ENCODE assay signal across 9 cellular contexts in genomic region chr1:150973258-150973825, GRCh38. TPM values are rescaled to one million over a fixed set of nuclear protein-coding genes. Genes with fewer than 3 reads are reported as not detected.
DNase-seq lines count a peak whose midpoint lies in the region; ATAC-seq, FAIRE-seq and TF ChIP-seq lines count a peak whose summit lies in the region.
"Had no signal": no experiment of that assay in that cellular context is flagged by ENCODE, and none has a peak within 500 bp of the region (broad histone marks: within the 10 kb centered on the region; RNA-seq: fewer than 3 reads in every experiment).

No MANE protein-coding gene starts in this region.

- peak overlapping the region; percentile 83 to 92 (median 89) for H3K4me3 ChIP-seq in skeletal muscle tissue (ENCODE audit: low read length in 3 of 3)

- H3K9me3 ChIP-seq in skeletal muscle tissue (ENCODE audit: control insufficient read depth in 3 of 3, low read length in 3 of 3): no peaks in the 10 kb centered on the region

- ATAC-seq in activated T-cell treated with anti-CD3 and anti-CD28 coated beads, Interleukin-2, amount 50 U/mL, for 4 hours: peak; percentile 1 to 2
- no peak for ATAC-seq in GM19023 (IDR thresholded peaks at IDR 0.05; ENCODE audit: unreplicated experiment)

- no peaks in the 10 kb centered on the region for H3K27me3 ChIP-seq in skeletal muscle tissue (ENCODE audit: control insufficient read depth in 3 of 3, insufficient read depth in 3 of 3, low read length in 3 of 3)

- H3K9ac ChIP-seq in skeletal muscle tissue (ENCODE audit: low read depth in 1 of 3, low read length in 3 of 3): peak overlapping the region; percentile 87 to 95 (median 92)

- TF ChIP-seq CTCF in glutamatergic neuron (IDR thresholded peaks at IDR 0.05; ENCODE audit: partially characterized antibody, unreplicated experiment): no peak

- DNase-seq in activated gamma-delta T cell treated with Interleukin-2 at 50 U/mL for 16 hours: peak; percentile 14
- DNase-seq in activated gamma-delta T cell (lab: John Stamatoyannopoulos, UW): no peak
- no peak for DNase-seq in activated T-cell treated with anti-CD3 and anti-CD28 coated beads, Interleukin-2, amount 50 U/mL, for 4 hours
- peak; percentile 38 for DNase-seq in glutamatergic neuron
- DNase-seq in urothelium cell line (ENCODE audit: low spot score): no peak
- DNase-seq in NCI-H345 treated with DMSO at 0.1 percent for 48 hours (lab: John Stamatoyannopoulos, UW; ENCODE audit: unreplicated experiment): no peak

- H3K27ac ChIP-seq in skeletal muscle tissue (ENCODE audit: low read depth, low read length): peak overlapping the region; percentile 79

- peaks cover 3% of the 10 kb centered on the region for H3K36me3 Mint-ChIP-seq in activated T-cell treated with anti-CD3 and anti-CD28 coated beads, Interleukin-2, amount 50 U/mL, for 4 hours (ENCODE audit: insufficient read depth)
- H3K36me3 Mint-ChIP-seq in glutamatergic neuron (ENCODE audit: unreplicated experiment): no peaks in the 10 kb centered on the region

- no peak for FAIRE-seq in urothelium cell line (lab: Jason Lieb, UNC)
- FAIRE-seq: endometrium had no signal

- peaks cover 56% of the 10 kb centered on the region for H3K4me1 Mint-ChIP-seq in activated T-cell treated with anti-CD3 and anti-CD28 coated beads, Interleukin-2, amount 50 U/mL, for 4 hours (ENCODE audit: low read depth)
- peaks cover 29% of the 10 kb centered on the region for H3K4me1 Mint-ChIP-seq in glutamatergic neuron (ENCODE audit: low read depth, unreplicated experiment)

- H3K27me3 Mint-ChIP-seq in activated T-cell treated with anti-CD3 and anti-CD28 coated beads, Interleukin-2, amount 50 U/mL, for 4 hours (ENCODE audit: low read depth): no peaks in the 10 kb centered on the region
- H3K27me3 Mint-ChIP-seq in glutamatergic neuron (ENCODE audit: unreplicated experiment): peaks cover 7% of the 10 kb centered on the region

- H3K27ac Mint-ChIP-seq in glutamatergic neuron (ENCODE audit: unreplicated experiment): peak overlapping the region; percentile 70

- peaks cover 5 to 13% (median 6%) of the 10 kb centered on the region in 3 donors for H3K36me3 ChIP-seq in skeletal muscle tissue (ENCODE audit: control insufficient read depth in 3 of 3, insufficient read depth in 3 of 3, low read length in 3 of 3)

- H3K4me3 Mint-ChIP-seq in activated T-cell treated with anti-CD3 and anti-CD28 coated beads, Interleukin-2, amount 50 U/mL, for 4 hours: peak overlapping the region; percentile 89
- H3K4me3 Mint-ChIP-seq in glutamatergic neuron (ENCODE audit: unreplicated experiment): peak overlapping the region; percentile 78

- no peaks in the 10 kb centered on the region for H3K9me3 Mint-ChIP-seq in activated T-cell treated with anti-CD3 and anti-CD28 coated beads, Interleukin-2, amount 50 U/mL, for 4 hours
- peaks cover 4% of the 10 kb centered on the region for H3K9me3 Mint-ChIP-seq in glutamatergic neuron (ENCODE audit: unreplicated experiment)

- H3K4me1 ChIP-seq in skeletal muscle tissue (ENCODE audit: control insufficient read depth in 3 of 3, insufficient read depth in 3 of 3, low read length in 3 of 3): peaks cover 44 to 55% (median 44%) of the 10 kb centered on the region in 3 donors

RNA-seq across cellular contexts. Expression of gene CERS2, which starts 1.3 kb away (rescaled TPM):
- 100 to 1,000 TPM; 199 to 208 (median 200) TPM for total RNA-seq in activated T-cell treated with anti-CD3 and anti-CD28 coated beads, Interleukin-2, amount 50 U/mL, for 4 hours
- total RNA-seq in glutamatergic neuron (ENCODE audit: unreplicated experiment) (94.2 TPM), skeletal muscle tissue (44.4 TPM)

RNA-seq across cellular contexts. Expression of gene ANXA9, which starts 8.8 kb away (rescaled TPM):
- not detected for total RNA-seq in activated T-cell treated with anti-CD3 and anti-CD28 coated beads, Interleukin-2, amount 50 U/mL, for 4 hours
- total RNA-seq in glutamatergic neuron (ENCODE audit: unreplicated experiment) (not detected), skeletal muscle tissue (not detected)

RNA-seq across cellular contexts. Expression of gene MINDY1, which starts 33.4 kb away (rescaled TPM):
- 1 to 10 TPM; 5.0 to 7.0 (median 6.5) TPM for total RNA-seq in activated T-cell treated with anti-CD3 and anti-CD28 coated beads, Interleukin-2, amount 50 U/mL, for 4 hours
- total RNA-seq in glutamatergic neuron (ENCODE audit: unreplicated experiment) (26.2 TPM), skeletal muscle tissue (16.2 TPM)

RNA-seq across cellular contexts. Expression of gene PRUNE1, which starts 34.9 kb away (rescaled TPM):
- 10 to 100 TPM; 11.0 to 13.7 (median 11.9) TPM for total RNA-seq in activated T-cell treated with anti-CD3 and anti-CD28 coated beads, Interleukin-2, amount 50 U/mL, for 4 hours
- total RNA-seq in glutamatergic neuron (ENCODE audit: unreplicated experiment) (14.9 TPM), skeletal muscle tissue (9.9 TPM)

RNA-seq across cellular contexts. Expression of gene SETDB1, which starts 47.2 kb away (rescaled TPM):
- total RNA-seq in activated T-cell treated with anti-CD3 and anti-CD28 coated beads, Interleukin-2, amount 50 U/mL, for 4 hours: 10 to 100 TPM; 37.0 to 40.7 (median 40.7) TPM
- total RNA-seq in glutamatergic neuron (ENCODE audit: unreplicated experiment): 57.0 TPM
- total RNA-seq in skeletal muscle tissue: 47.5 TPM

Comparison
In these comparisons a context has a peak if more than half of its experiments do, and no peak if none do; other contexts are left out.
1. DNase-seq: peak in activated gamma-delta T cell treated with Interleukin-2 at 50 U/mL for 16 hours (single experiment) and glutamatergic neuron (single experiment); none in activated gamma-delta T cell (single experiment), activated T-cell treated with anti-CD3 and anti-CD28 coated beads, Interleukin-2, amount 50 U/mL, for 4 hours (single experiment), urothelium cell line (single experiment) and NCI-H345 treated with DMSO at 0.1 percent for 48 hours (single experiment).